ENCODE assay signal across 1 cellular context in genomic region chr20:62303327-62304226, GRCh38.
TF ChIP-seq lines count a peak whose summit lies in the region.

No MANE protein-coding gene starts in this region.

TF ChIP-seq in HepG2, 621 proteins besides CTCF, POLR2A, EP300 and RAD21 (continued from another document and continues in another):
- TF ChIP-seq TEF (CRISPR knock-in tag; IDR thresholded peaks at IDR 0.05) (0 out of 2 replicates have a peak, but pooled peaks have one; percentile 12), AHR (CRISPR knock-in tag; IDR thresholded peaks at IDR 0.05) (peak; percentile 53), PAF1 (CRISPR knock-in tag; IDR thresholded peaks at IDR 0.05) (no peak; the same call in 1 of the 2 replicates), RAD51 (IDR thresholded peaks at IDR 0.05; ENCODE audit: borderline replicate concordance) (no peak), PCBP1 (IDR thresholded peaks at IDR 0.05; ENCODE audit: borderline replicate concordance, low read depth, low read length) (no peak), ZNF329 (CRISPR knock-in tag; IDR thresholded peaks at IDR 0.05; ENCODE audit: low read depth) (no peak), NFE2L2 (IDR thresholded peaks at IDR 0.05; ENCODE audit: low read length) (no peak), HDAC2 (CRISPR knock-in tag; IDR thresholded peaks at IDR 0.05) (peak; percentile 59; the same call in 1 of the 2 replicates), ISL2 (CRISPR knock-in tag; IDR thresholded peaks at IDR 0.05) (0 out of 2 replicates have a peak, but pooled peaks have one; percentile 31), SAFB2 (CRISPR knock-in tag; IDR thresholded peaks at IDR 0.05; ENCODE audit: borderline replicate concordance, low read depth) (peak; percentile 38; the same call in 1 of the 2 replicates), KLF15 (CRISPR knock-in tag; IDR thresholded peaks at IDR 0.05; ENCODE audit: borderline replicate concordance) (no peak), HOXD1 (CRISPR knock-in tag; IDR thresholded peaks at IDR 0.05) (peak; percentile 60; the same call in 1 of the 2 replicates), MAFG (CRISPR knock-in tag; IDR thresholded peaks at IDR 0.05) (no peak), TERF1 (CRISPR knock-in tag; IDR thresholded peaks at IDR 0.05) (0 out of 2 replicates have a peak, but pooled peaks have one; percentile 23), ZNF260 (CRISPR knock-in tag; IDR thresholded peaks at IDR 0.05; ENCODE audit: borderline replicate concordance, low read depth) (no peak), ZNF335 (CRISPR knock-in tag; IDR thresholded peaks at IDR 0.05) (no peak), SOX6 (IDR thresholded peaks at IDR 0.05) (no peak), SOX6 (CRISPR knock-in tag; IDR thresholded peaks at IDR 0.05) (peak; percentile 21; the same call in 1 of the 2 replicates), HNRNPL (IDR thresholded peaks at IDR 0.05; ENCODE audit: low read depth, low read length) (no peak; the same call in 1 of the 2 replicates), MAZ (IDR thresholded peaks at IDR 0.05; ENCODE audit: borderline replicate concordance, low read depth, low read length) (no peak), MAZ (CRISPR knock-in tag; IDR thresholded peaks at IDR 0.05; ENCODE audit: low read depth) (peak; percentile 58; the same call in 1 of the 2 replicates), MZF1 (CRISPR knock-in tag; IDR thresholded peaks at IDR 0.05; ENCODE audit: borderline replicate concordance) (peak; percentile 68; the same call in 1 of the 2 replicates), HMGXB4 (CRISPR knock-in tag; IDR thresholded peaks at IDR 0.05; ENCODE audit: borderline replicate concordance in 1 of 2, low read depth in 1 of 2) (peak; percentile 28 to 58; a peak in 3 of 4 replicates), NRL (CRISPR knock-in tag; IDR thresholded peaks at IDR 0.05; ENCODE audit: borderline replicate concordance) (peak; percentile 14), SKI (IDR thresholded peaks at IDR 0.05; ENCODE audit: partially characterized antibody) (peak; percentile 13), MTA1 (CRISPR knock-in tag; IDR thresholded peaks at IDR 0.05; ENCODE audit: borderline replicate concordance) (peak; percentile 83; the same call in 1 of the 2 replicates), ZNF276 (CRISPR knock-in tag; IDR thresholded peaks at IDR 0.05; ENCODE audit: low read depth) (no peak), POLR2G (IDR thresholded peaks at IDR 0.05; ENCODE audit: low read depth, low read length) (peak; percentile 39; the same call in 1 of the 2 replicates), REXO4 (CRISPR knock-in tag; IDR thresholded peaks at IDR 0.05; ENCODE audit: borderline replicate concordance) (no peak), ZSCAN25 (CRISPR knock-in tag; IDR thresholded peaks at IDR 0.05) (peak; percentile 82), ZNF205 (CRISPR knock-in tag; IDR thresholded peaks at IDR 0.05) (0 out of 2 replicates have a peak, but pooled peaks have one; percentile 27), NCOA5 (CRISPR knock-in tag; IDR thresholded peaks at IDR 0.05) (peak; percentile 68; the same call in 1 of the 2 replicates), CHCHD3 (CRISPR knock-in tag; IDR thresholded peaks at IDR 0.05) (peak; percentile 55), RFX3 (CRISPR knock-in tag; IDR thresholded peaks at IDR 0.05) (peak; percentile 12; the same call in 1 of the 2 replicates), RBM39 (IDR thresholded peaks at IDR 0.05; ENCODE audit: low read depth, low read length, poor library complexity, severe bottlenecking) (peak; percentile 75), ZNF674 (CRISPR knock-in tag; IDR thresholded peaks at IDR 0.05; ENCODE audit: low read depth) (peak; percentile 70; the same call in 1 of the 2 replicates), ZBTB10 (CRISPR knock-in tag; IDR thresholded peaks at IDR 0.05; ENCODE audit: borderline replicate concordance) (0 out of 2 replicates have a peak, but pooled peaks have one; percentile 20), RARA (CRISPR knock-in tag; IDR thresholded peaks at IDR 0.05) (peak; percentile 90), ZBTB38 (CRISPR knock-in tag; IDR thresholded peaks at IDR 0.05) (no peak), SP2 (CRISPR knock-in tag; IDR thresholded peaks at IDR 0.05) (peak; percentile 52; the same call in 1 of the 2 replicates)
- TF ChIP-seq, protein P1, sequence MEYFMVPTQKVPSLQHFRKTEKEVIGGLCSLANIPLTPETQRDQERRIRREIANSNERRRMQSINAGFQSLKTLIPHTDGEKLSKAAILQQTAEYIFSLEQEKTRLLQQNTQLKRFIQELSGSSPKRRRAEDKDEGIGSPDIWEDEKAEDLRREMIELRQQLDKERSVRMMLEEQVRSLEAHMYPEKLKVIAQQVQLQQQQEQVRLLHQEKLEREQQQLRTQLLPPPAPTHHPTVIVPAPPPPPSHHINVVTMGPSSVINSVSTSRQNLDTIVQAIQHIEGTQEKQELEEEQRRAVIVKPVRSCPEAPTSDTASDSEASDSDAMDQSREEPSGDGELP (IDR thresholded peaks at IDR 0.05; ENCODE audit: borderline replicate concordance, low read depth): peak; percentile 58; the same call in 1 of the 2 replicates
- TF ChIP-seq, protein P2, sequence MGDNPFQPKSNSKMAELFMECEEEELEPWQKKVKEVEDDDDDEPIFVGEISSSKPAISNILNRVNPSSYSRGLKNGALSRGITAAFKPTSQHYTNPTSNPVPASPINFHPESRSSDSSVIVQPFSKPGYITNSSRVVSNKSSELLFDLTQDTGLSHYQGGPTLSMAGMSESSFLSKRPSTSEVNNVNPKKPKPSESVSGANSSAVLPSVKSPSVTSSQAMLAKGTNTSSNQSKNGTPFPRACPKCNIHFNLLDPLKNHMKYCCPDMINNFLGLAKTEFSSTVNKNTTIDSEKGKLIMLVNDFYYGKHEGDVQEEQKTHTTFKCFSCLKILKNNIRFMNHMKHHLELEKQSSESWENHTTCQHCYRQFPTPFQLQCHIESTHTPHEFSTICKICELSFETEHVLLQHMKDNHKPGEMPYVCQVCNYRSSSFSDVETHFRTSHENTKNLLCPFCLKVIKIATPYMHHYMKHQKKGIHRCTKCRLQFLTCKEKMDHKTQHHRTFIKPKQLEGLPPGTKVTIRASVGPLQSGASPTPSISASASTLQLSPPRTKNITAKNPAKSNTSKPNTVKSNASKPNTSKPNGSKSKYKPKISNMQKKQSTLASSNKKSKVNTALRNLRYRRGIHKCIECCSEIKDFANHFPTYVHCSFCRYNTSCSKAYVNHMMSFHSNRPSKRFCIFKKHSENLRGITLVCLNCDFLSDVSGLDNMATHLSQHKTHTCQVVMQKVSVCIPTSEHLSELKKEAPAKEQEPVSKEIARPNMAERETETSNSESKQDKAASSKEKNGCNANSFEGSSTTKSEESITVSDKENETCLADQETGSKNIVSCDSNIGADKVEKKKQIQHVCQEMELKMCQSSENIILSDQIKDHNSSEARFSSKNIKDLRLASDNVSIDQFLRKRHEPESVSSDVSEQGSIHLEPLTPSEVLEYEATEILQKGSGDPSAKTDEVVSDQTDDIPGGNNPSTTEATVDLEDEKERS (CRISPR knock-in tag; IDR thresholded peaks at IDR 0.05): peak; percentile 87
- TF ChIP-seq, protein P3, sequence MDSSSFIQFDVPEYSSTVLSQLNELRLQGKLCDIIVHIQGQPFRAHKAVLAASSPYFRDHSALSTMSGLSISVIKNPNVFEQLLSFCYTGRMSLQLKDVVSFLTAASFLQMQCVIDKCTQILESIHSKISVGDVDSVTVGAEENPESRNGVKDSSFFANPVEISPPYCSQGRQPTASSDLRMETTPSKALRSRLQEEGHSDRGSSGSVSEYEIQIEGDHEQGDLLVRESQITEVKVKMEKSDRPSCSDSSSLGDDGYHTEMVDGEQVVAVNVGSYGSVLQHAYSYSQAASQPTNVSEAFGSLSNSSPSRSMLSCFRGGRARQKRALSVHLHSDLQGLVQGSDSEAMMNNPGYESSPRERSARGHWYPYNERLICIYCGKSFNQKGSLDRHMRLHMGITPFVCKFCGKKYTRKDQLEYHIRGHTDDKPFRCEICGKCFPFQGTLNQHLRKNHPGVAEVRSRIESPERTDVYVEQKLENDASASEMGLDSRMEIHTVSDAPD (CRISPR knock-in tag; IDR thresholded peaks at IDR 0.05): no peak
- TF ChIP-seq, protein P4, sequence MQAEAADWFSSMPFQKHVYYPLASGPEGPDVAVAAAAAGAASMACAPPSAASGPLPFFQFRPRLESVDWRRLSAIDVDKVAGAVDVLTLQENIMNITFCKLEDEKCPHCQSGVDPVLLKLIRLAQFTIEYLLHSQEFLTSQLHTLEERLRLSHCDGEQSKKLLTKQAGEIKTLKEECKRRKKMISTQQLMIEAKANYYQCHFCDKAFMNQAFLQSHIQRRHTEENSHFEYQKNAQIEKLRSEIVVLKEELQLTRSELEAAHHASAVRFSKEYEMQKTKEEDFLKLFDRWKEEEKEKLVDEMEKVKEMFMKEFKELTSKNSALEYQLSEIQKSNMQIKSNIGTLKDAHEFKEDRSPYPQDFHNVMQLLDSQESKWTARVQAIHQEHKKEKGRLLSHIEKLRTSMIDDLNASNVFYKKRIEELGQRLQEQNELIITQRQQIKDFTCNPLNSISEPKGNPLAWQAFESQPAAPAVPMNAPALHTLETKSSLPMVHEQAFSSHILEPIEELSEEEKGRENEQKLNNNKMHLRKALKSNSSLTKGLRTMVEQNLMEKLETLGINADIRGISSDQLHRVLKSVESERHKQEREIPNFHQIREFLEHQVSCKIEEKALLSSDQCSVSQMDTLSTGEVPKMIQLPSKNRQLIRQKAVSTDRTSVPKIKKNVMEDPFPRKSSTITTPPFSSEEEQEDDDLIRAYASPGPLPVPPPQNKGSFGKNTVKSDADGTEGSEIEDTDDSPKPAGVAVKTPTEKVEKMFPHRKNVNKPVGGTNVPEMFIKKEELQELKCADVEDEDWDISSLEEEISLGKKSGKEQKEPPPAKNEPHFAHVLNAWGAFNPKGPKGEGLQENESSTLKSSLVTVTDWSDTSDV (CRISPR knock-in tag; IDR thresholded peaks at IDR 0.05): 0 out of 2 replicates have a peak, but pooled peaks have one; percentile 55
- TF ChIP-seq, protein P5, sequence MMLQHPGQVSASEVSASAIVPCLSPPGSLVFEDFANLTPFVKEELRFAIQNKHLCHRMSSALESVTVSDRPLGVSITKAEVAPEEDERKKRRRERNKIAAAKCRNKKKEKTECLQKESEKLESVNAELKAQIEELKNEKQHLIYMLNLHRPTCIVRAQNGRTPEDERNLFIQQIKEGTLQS (CRISPR knock-in tag; IDR thresholded peaks at IDR 0.05): peak; percentile 32; the same call in 1 of the 2 replicates
